In the genomic region with DNA sequence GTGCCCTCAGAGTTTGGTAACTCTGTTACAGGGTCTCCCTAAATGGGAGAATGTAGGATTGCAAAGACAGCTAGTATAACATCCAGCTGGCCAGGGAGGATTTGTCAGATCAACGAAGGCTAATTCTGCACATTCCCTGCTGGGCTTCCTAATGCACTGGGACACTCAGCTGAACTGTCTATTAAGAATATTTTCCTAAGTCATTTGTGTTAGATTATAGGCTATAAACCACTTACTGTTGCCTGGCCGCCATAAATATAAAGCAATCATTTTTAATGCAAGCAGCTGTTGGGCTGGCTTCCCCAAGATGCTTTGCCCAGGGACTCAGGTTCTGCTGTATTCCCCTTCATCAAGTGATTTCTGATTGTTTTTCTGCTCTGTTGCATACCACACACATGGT, we compare ENCODE assay signal across 24 cellular contexts.
"Had no signal": no experiment of that assay in that cellular context is flagged by ENCODE, and none has a peak within 500 bp of the region (broad histone marks: within the 10 kb centered on the region; RNA-seq: fewer than 3 reads in every experiment).

No MANE protein-coding gene starts in this region.

- ATAC-seq: K562, PC-3 had no signal

- H3K4me3 ChIP-seq: cardiac muscle cell, K562, SJSA1 had no signal

- DNase-seq: activated CD4-positive, alpha-beta memory T cell treated with anti-CD3 and anti-CD28 coated beads for 36 hours; activated CD4-positive, alpha-beta T cell treated with anti-CD3 and anti-CD28 coated beads, Interleukin-2, amount 10 ng/mL, durations not matched to agents 7 days and 5 days; activated CD4-positive, CD25-positive, alpha-beta regulatory T cell; activated CD8-positive, alpha-beta memory T cell treated with anti-CD3 and anti-CD28 coated beads for 24 hours; activated gamma-delta T cell treated with Interleukin-2 at 50 U/mL for 16 hours; activated naive CD4-positive, alpha-beta T cell treated with anti-CD3 and anti-CD28 coated beads, Interleukin-2, amount 10 ng/mL, durations not matched to agents 7 days and 5 days; activated naive CD8-positive, alpha-beta T cell treated with anti-CD3 and anti-CD28 coated beads for 36 hours; activated T-cell treated with anti-CD3 and anti-CD28 coated beads for 4 hours; activated T-cell treated with anti-CD3 and anti-CD28 coated beads, Interleukin-2, amount 50 U/mL, for 48 hours; brain microvascular endothelial cell; Karpas-422; MM.1S; NCI-H2029; NCI-H2107; NCI-H446 treated with DMSO at 0.1 percent for 48 hours; NCI-H524 treated with DMSO at 0.1 percent for 48 hours; NCI-H774; PC-3; SHP77; T-helper 1 cell had no signal

- H3K27ac ChIP-seq: brain microvascular endothelial cell, cardiac muscle cell, SJSA1, VCaP had no signal

- H3K9me3 ChIP-seq: SJSA1 had no signal

- H3K27me3 ChIP-seq: brain microvascular endothelial cell, SJSA1 had no signal

- H3K36me3 ChIP-seq: brain microvascular endothelial cell, cardiac muscle cell, SJSA1 had no signal

- H3K4me1 ChIP-seq: SJSA1 had no signal
